ENCODE assay signal across 19 cellular contexts in the genomic region with DNA sequence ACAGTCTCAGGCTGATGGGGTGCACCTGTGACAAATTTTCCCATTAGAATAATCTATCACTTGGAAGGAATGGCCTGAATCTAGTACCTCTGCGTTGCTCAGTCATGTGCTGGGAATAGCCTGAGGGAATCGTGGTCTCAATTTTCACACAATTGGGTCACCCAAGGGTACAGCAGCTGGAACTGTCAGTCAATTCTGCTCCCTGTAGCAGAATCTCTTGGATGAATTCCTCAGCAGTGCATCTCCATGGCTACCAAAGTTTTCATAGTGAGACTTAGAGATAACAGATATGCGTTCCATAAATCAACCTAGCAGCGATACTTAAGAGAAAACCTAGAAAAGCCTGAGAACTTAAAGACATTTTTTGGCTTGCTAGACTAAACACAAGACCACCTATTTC.
"Had no signal": no experiment of that assay in that cellular context is flagged by ENCODE, and none has a peak within 500 bp of the region (broad histone marks: within the 10 kb centered on the region; RNA-seq: fewer than 3 reads in every experiment).

No MANE protein-coding gene starts in this region.

- H3K4me1 ChIP-seq: esophagus squamous epithelium, foreskin keratinocyte, tibial nerve, uterus had no signal

- DNase-seq: activated CD4-positive, alpha-beta T cell treated with anti-CD3 and anti-CD28 coated beads, Interleukin-2, amount 10 ng/mL, durations not matched to agents 7 days and 5 days; activated CD8-positive, alpha-beta T cell treated with anti-CD3 and anti-CD28 coated beads, Interleukin-2, amount 10 ng/mL, durations not matched to agents 7 days and 5 days; activated naive CD4-positive, alpha-beta T cell treated with Interleukin-2 at 50 U/mL for 16 hours; activated naive CD8-positive, alpha-beta T cell treated with anti-CD3 and anti-CD28 coated beads, Interleukin-2, amount 50 U/mL, for 24 hours; activated T-cell treated with anti-CD3 and anti-CD28 coated beads, Interleukin-2, amount 50 U/mL, for 24 hours; aorta; dermis blood vessel endothelial cell; effector memory CD4-positive, alpha-beta T cell; esophagus squamous epithelium; foreskin keratinocyte; mesenchymal stem cell; stimulated activated CD4-positive, alpha-beta T cell treated with anti-CD3 and anti-CD28 coated beads, Interleukin-2, amount 100 ng/mL, for 24 hours; stimulated activated naive CD8-positive, alpha-beta T cell treated with anti-CD3 and anti-CD28 coated beads, Interleukin-15, Interleukin-2, amounts not matched to agents 100 U/mL and 50 U/mL, for 24 hours; substantia nigra; uterus had no signal

- H3K27me3 Mint-ChIP-seq: activated CD4-positive, alpha-beta T cell treated with anti-CD3 and anti-CD28 coated beads, Interleukin-2, amount 10 ng/mL, durations not matched to agents 7 days and 5 days; activated naive CD8-positive, alpha-beta T cell treated with anti-CD3 and anti-CD28 coated beads, Interleukin-2, amount 50 U/mL, for 24 hours; activated T-cell treated with anti-CD3 and anti-CD28 coated beads, Interleukin-2, amount 50 U/mL, for 24 hours; natural killer cell treated with Interleukin-12 subunit alpha and Interleukin-12 subunit beta and Interleukin-15 and Interleukin-18, amount 100 ng/mL, for 72 hours had no signal

- H3K27me3 ChIP-seq: esophagus squamous epithelium, foreskin keratinocyte, hepatocyte, tibial nerve, uterus had no signal

- H3K4me1 Mint-ChIP-seq: activated CD4-positive, alpha-beta T cell treated with anti-CD3 and anti-CD28 coated beads, Interleukin-2, amount 10 ng/mL, durations not matched to agents 7 days and 5 days; activated naive CD8-positive, alpha-beta T cell treated with anti-CD3 and anti-CD28 coated beads, Interleukin-2, amount 50 U/mL, for 24 hours had no signal

- H3K27ac Mint-ChIP-seq: activated CD4-positive, alpha-beta T cell treated with anti-CD3 and anti-CD28 coated beads, Interleukin-2, amount 10 ng/mL, durations not matched to agents 7 days and 5 days; activated CD8-positive, alpha-beta T cell treated with anti-CD3 and anti-CD28 coated beads, Interleukin-2, amount 10 ng/mL, durations not matched to agents 7 days and 5 days; activated naive CD8-positive, alpha-beta T cell treated with anti-CD3 and anti-CD28 coated beads, Interleukin-2, amount 50 U/mL, for 24 hours; activated T-cell treated with anti-CD3 and anti-CD28 coated beads, Interleukin-2, amount 50 U/mL, for 24 hours; activated T-helper 2 cell treated with anti-CD3 and anti-CD28 coated beads, Interferon-gamma antibody, Interleukin-2, Interleukin-4, amounts not matched to agents 10 μg/mL and 5 μg/mL and 100 μg/mL, durations not matched to agents 14 hours and 24 hours and 36 hours; natural killer cell treated with Interleukin-12 subunit alpha and Interleukin-12 subunit beta and Interleukin-15 and Interleukin-18, amount 100 ng/mL, for 72 hours had no signal

- H2AFZ ChIP-seq: hepatocyte had no signal

- H3K36me3 ChIP-seq: esophagus squamous epithelium, tibial nerve, uterus had no signal

- H3K4me3 Mint-ChIP-seq: activated CD4-positive, alpha-beta T cell treated with anti-CD3 and anti-CD28 coated beads, Interleukin-2, amount 10 ng/mL, durations not matched to agents 7 days and 5 days; activated CD8-positive, alpha-beta T cell treated with anti-CD3 and anti-CD28 coated beads, Interleukin-2, amount 10 ng/mL, durations not matched to agents 7 days and 5 days; activated naive CD8-positive, alpha-beta T cell treated with anti-CD3 and anti-CD28 coated beads, Interleukin-2, amount 50 U/mL, for 24 hours; activated T-cell treated with anti-CD3 and anti-CD28 coated beads, Interleukin-2, amount 50 U/mL, for 24 hours; natural killer cell treated with Interleukin-12 subunit alpha and Interleukin-12 subunit beta and Interleukin-15 and Interleukin-18, amount 100 ng/mL, for 72 hours had no signal

- ATAC-seq: activated CD8-positive, alpha-beta T cell treated with anti-CD3 and anti-CD28 coated beads, Interleukin-2, amount 10 ng/mL, durations not matched to agents 7 days and 5 days; activated naive CD8-positive, alpha-beta T cell treated with anti-CD3 and anti-CD28 coated beads, Interleukin-2, amount 50 U/mL, for 24 hours; foreskin keratinocyte; natural killer cell treated with Interleukin-12 subunit alpha and Interleukin-12 subunit beta and Interleukin-15 and Interleukin-18, amount 100 ng/mL, for 72 hours; stimulated activated naive CD8-positive, alpha-beta T cell treated with anti-CD3 and anti-CD28 coated beads, Interleukin-15, Interleukin-2, amounts not matched to agents 100 U/mL and 50 U/mL, for 24 hours had no signal

- H3K9me3 Mint-ChIP-seq: activated CD4-positive, alpha-beta T cell treated with anti-CD3 and anti-CD28 coated beads, Interleukin-2, amount 10 ng/mL, durations not matched to agents 7 days and 5 days; activated T-helper 2 cell treated with anti-CD3 and anti-CD28 coated beads, Interferon-gamma antibody, Interleukin-2, Interleukin-4, amounts not matched to agents 10 μg/mL and 5 μg/mL and 100 μg/mL, durations not matched to agents 14 hours and 24 hours and 36 hours had no signal

- H3K4me2 ChIP-seq: hepatocyte had no signal

- H3K9me3 ChIP-seq: esophagus squamous epithelium, uterus had no signal

- H3K4me3 ChIP-seq: esophagus squamous epithelium, hepatocyte, tibial nerve, uterus had no signal

- H3K27ac ChIP-seq: esophagus squamous epithelium, foreskin keratinocyte, hepatocyte, tibial nerve, uterus had no signal

- H3K79me2 ChIP-seq: hepatocyte had no signal
